11 cellular contexts compared by ENCODE assay signal in the genomic region with DNA sequence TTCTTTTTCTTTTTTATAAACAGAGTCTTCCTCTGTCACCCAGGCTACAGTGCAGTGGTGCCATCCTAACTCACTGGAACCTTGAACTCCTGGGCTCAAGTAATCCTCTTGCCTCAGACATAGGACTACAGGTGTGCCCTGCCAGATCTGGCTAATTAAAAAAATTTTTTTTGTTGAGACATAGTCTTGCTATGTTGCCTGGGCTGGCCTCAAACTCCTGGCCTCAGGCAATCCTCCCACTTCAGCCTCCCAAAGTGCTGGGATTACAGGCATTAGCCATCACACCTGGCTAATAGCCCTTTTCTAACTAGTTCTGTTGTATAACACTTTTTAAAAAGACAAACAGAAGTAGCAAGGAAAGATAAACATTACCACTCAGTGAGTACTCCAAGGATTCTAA.
"Had no signal": no experiment of that assay in that cellular context is flagged by ENCODE, and none has a peak within 500 bp of the region (broad histone marks: within the 10 kb centered on the region; RNA-seq: fewer than 3 reads in every experiment).

No MANE protein-coding gene starts in this region.

- DNase-seq: GM23248, GOT3, H7, H9, HCEC 1CT, HFFc6 had no signal

- H3K27ac ChIP-seq: GM23248 had no signal

- H3K4me3 ChIP-seq: GM23248, GM23338, HAP-1 had no signal

- FAIRE-seq: H1, H54 had no signal

- H3K4me1 ChIP-seq: HAP-1 had no signal

- H2AFZ ChIP-seq: GM23248, GM23338 had no signal

- ATAC-seq: GM23338, HCT116 had no signal

- H3K9ac ChIP-seq: GM23248 had no signal

- H3K9me3 ChIP-seq: HAP-1 had no signal

- H3K4me2 ChIP-seq: GM23338 had no signal
